Comparison of ENCODE assay signal across 9 cellular contexts in the genomic region with DNA sequence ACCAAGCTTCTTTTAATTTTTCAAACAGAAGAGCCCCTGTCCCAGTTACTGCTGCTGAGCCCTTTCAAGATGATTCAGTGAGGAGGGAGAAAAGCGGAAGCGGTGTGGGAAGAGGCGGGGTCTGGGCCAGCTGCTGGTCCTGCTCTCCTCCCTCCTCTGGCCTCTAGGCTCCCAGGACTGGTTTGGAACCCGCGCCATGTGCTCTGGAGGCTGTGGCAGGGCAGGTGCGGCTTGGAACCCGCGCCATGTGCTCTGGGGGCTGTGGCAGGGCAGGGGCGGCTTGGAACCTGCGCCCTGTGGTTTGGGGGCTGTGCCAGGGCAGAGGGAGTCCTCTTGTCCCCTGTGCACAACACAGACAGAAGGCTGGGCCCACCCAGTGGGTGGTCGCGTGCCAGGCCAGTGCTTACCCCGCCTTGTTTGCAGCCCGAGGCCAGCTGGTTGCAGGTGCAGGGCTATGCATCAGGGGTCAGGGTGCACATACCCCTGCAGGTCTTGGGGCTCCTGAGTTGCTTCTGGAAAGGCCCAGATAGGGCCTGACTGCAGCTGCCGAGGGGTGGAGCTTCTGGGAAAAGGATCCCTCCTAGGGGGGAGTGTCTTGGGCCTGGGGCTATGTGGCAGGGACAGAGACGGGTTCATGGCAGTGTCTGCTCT. TPM values are rescaled to one million over a fixed set of nuclear protein-coding genes. Genes with fewer than 3 reads are reported as not detected.
DNase-seq lines count a peak whose midpoint lies in the region; ATAC-seq and FAIRE-seq lines count a peak whose summit lies in the region.
"Had no signal": no experiment of that assay in that cellular context is flagged by ENCODE, and none has a peak within 500 bp of the region (broad histone marks: within the 10 kb centered on the region; RNA-seq: fewer than 3 reads in every experiment).

No MANE protein-coding gene starts in this region.

- H3K36me3 ChIP-seq in rectal smooth muscle tissue (ENCODE audit: control insufficient read depth, insufficient read depth, low read length): no peaks in the 10 kb centered on the region
- H3K36me3 ChIP-seq: right atrium auricular region had no signal

- no peaks in the 10 kb centered on the region for H3K9me3 Mint-ChIP-seq in activated T-helper 1 cell treated with anti-CD3 and anti-CD28 coated beads, Interleukin-12 subunit alpha, Interleukin-12 subunit beta, Interleukin-2, Interleukin-4 antibody, amounts not matched to agents 30 ng/mL and 10 ng/mL and 1 ng/mL, durations not matched to agents 14 hours and 24 hours and 36 hours

- no peak overlapping the region for H3K9ac ChIP-seq in rectal smooth muscle tissue (ENCODE audit: low read length)

- H3K27ac ChIP-seq in rectal smooth muscle tissue (ENCODE audit: low read depth, low read length): no peak overlapping the region
- H3K27ac ChIP-seq: right atrium auricular region had no signal

- no peaks in the 10 kb centered on the region for H3K27me3 Mint-ChIP-seq in activated T-helper 1 cell treated with anti-CD3 and anti-CD28 coated beads, Interleukin-12 subunit alpha, Interleukin-12 subunit beta, Interleukin-2, Interleukin-4 antibody, amounts not matched to agents 30 ng/mL and 10 ng/mL and 1 ng/mL, durations not matched to agents 14 hours and 24 hours and 36 hours (ENCODE audit: insufficient read depth)

- intact Hi-C loops in activated T-helper 1 cell treated with anti-CD3 and anti-CD28 coated beads, Interleukin-12 subunit alpha, Interleukin-12 subunit beta, Interleukin-2, Interleukin-4 antibody, amounts not matched to agents 30 ng/mL and 10 ng/mL and 1 ng/mL, durations not matched to agents 14 hours and 24 hours and 36 hours (cut with micrococcal nuclease): loop anchor here (2.0 kb wide), 1 partner anchor 67 kb away; no protein-coding TSS in a partner anchor

- H3K36me3 Mint-ChIP-seq in activated T-helper 1 cell treated with anti-CD3 and anti-CD28 coated beads, Interleukin-12 subunit alpha, Interleukin-12 subunit beta, Interleukin-2, Interleukin-4 antibody, amounts not matched to agents 30 ng/mL and 10 ng/mL and 1 ng/mL, durations not matched to agents 14 hours and 24 hours and 36 hours (ENCODE audit: low read depth): no peaks in the 10 kb centered on the region

- peaks cover 25% of the 10 kb centered on the region for H3K4me1 Mint-ChIP-seq in activated T-helper 1 cell treated with anti-CD3 and anti-CD28 coated beads, Interleukin-12 subunit alpha, Interleukin-12 subunit beta, Interleukin-2, Interleukin-4 antibody, amounts not matched to agents 30 ng/mL and 10 ng/mL and 1 ng/mL, durations not matched to agents 14 hours and 24 hours and 36 hours (ENCODE audit: low read depth)

- peak; percentile 67 for FAIRE-seq in GM18507 (lab: Jason Lieb, UNC)

- no peaks in the 10 kb centered on the region for H3K4me1 ChIP-seq in rectal smooth muscle tissue (ENCODE audit: control insufficient read depth, insufficient read depth, low read length)
- H3K4me1 ChIP-seq: right atrium auricular region had no signal

- ATAC-seq in left lobe of liver: no peak

- peak overlapping the region; percentile 47 for H3K4me3 Mint-ChIP-seq in activated T-helper 1 cell treated with anti-CD3 and anti-CD28 coated beads, Interleukin-12 subunit alpha, Interleukin-12 subunit beta, Interleukin-2, Interleukin-4 antibody, amounts not matched to agents 30 ng/mL and 10 ng/mL and 1 ng/mL, durations not matched to agents 14 hours and 24 hours and 36 hours

- DNase-seq in GM18507 (ENCODE audit: extremely low spot score, insufficient read length, low read depth) (peak; percentile 12), M059J (ENCODE audit: low read depth) (peak; percentile 14), NCI-H524 (lab: John Stamatoyannopoulos, UW) (no peak), GOT3 (lab: John Stamatoyannopoulos, UW) (no peak), left lobe of liver (ENCODE audit: low spot score) (no peak)
- DNase-seq in activated T-helper 1 cell treated with anti-CD3 and anti-CD28 coated beads, Interleukin-12 subunit alpha, Interleukin-12 subunit beta, Interleukin-2, Interleukin-4 antibody, amounts not matched to agents 30 ng/mL and 10 ng/mL and 1 ng/mL, durations not matched to agents 14 hours and 24 hours and 36 hours (ENCODE audit: low spot score): peak; percentile 34
- no peak for DNase-seq in activated CD4-positive, CD25-positive, alpha-beta regulatory T cell treated with anti-CD3 and anti-CD28 coated beads, Interleukin-2, amount 50 U/mL, for 72 hours

- no peaks in the 10 kb centered on the region for H3K27me3 ChIP-seq in rectal smooth muscle tissue (ENCODE audit: control insufficient read depth, insufficient read depth, low read length)
- H3K27me3 ChIP-seq: right atrium auricular region had no signal

- H3K4me3 ChIP-seq in rectal smooth muscle tissue (ENCODE audit: low read length): peak overlapping the region; percentile 4
- H3K4me3 ChIP-seq: right atrium auricular region had no signal

- peak overlapping the region; percentile 75 for H3K27ac Mint-ChIP-seq in activated T-helper 1 cell treated with anti-CD3 and anti-CD28 coated beads, Interleukin-12 subunit alpha, Interleukin-12 subunit beta, Interleukin-2, Interleukin-4 antibody, amounts not matched to agents 30 ng/mL and 10 ng/mL and 1 ng/mL, durations not matched to agents 14 hours and 24 hours and 36 hours

RNA-seq across cellular contexts. Expression of gene ALG1L2, which starts 12.2 kb away (rescaled TPM):
- not detected in 2 replicates for total RNA-seq in M059J (2014; rRNA removed; shearing (Covaris generic))
- not detected in 2 replicates for total RNA-seq in activated T-helper 1 cell treated with anti-CD3 and anti-CD28 coated beads, Interleukin-12 subunit alpha, Interleukin-12 subunit beta, Interleukin-2, Interleukin-4 antibody, amounts not matched to agents 30 ng/mL and 10 ng/mL and 1 ng/mL, durations not matched to agents 14 hours and 24 hours and 36 hours
- 0.78 TPM for total RNA-seq in left lobe of liver
- total RNA-seq: right atrium auricular region had no signal

Comparison
In these comparisons a context has a peak if more than half of its experiments do, and no peak if none do; other contexts are left out.
1. DNase-seq: peak in GM18507 (single experiment), M059J (single experiment) and activated T-helper 1 cell treated with anti-CD3 and anti-CD28 coated beads, Interleukin-12 subunit alpha, Interleukin-12 subunit beta, Interleukin-2, Interleukin-4 antibody, amounts not matched to agents 30 ng/mL and 10 ng/mL and 1 ng/mL, durations not matched to agents 14 hours and 24 hours and 36 hours (single experiment); none in NCI-H524 (0 of 2), GOT3 (single experiment), activated CD4-positive, CD25-positive, alpha-beta regulatory T cell treated with anti-CD3 and anti-CD28 coated beads, Interleukin-2, amount 50 U/mL, for 72 hours (single experiment) and left lobe of liver (single experiment).